ENCODE assay signal across 20 cellular contexts in the genomic region with DNA sequence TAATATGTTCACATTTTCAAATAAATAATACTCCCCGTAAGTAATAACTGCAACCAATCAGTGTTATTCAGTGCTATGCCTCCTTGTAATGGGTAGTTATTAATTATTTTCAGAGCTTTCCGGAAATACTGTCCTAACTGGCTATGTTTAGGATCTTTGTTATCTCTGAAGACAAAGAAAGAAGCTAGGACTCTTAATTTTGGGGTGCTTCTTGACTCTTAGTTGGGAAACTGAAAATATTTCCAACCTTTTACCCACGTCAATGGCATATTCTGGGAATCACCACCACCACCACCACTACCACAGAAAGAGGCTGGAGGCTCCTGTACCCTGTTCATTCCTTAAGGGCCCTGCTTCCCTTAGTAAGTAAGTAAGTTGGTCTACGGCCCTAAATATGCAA.
"Had no signal": no experiment of that assay in that cellular context is flagged by ENCODE, and none has a peak within 500 bp of the region (broad histone marks: within the 10 kb centered on the region; RNA-seq: fewer than 3 reads in every experiment).

No MANE protein-coding gene starts in this region.

- H3K27me3 Mint-ChIP-seq: stimulated activated naive B cell treated with anti-CD40 and anti-IgM and Interleukin-4, amounts not matched to agents 10 μg/mL and 1 μg/mL and 100 μg/mL, for 72 hours had no signal

- H3K36me3 Mint-ChIP-seq: activated naive CD4-positive, alpha-beta T cell treated with anti-CD3 and anti-CD28 coated beads, Interleukin-2, amount 50 U/mL, for 72 hours had no signal

- H3K36me3 ChIP-seq: uterus had no signal

- H3K9me3 ChIP-seq: tibial nerve, uterus had no signal

- DNase-seq: activated CD4-positive, alpha-beta T cell treated with anti-CD3 and anti-CD28 coated beads, Interleukin-2, amount 50 U/mL, for 1 hour; activated CD4-positive, CD25-positive, alpha-beta regulatory T cell; activated effector memory CD4-positive, alpha-beta T cell treated with Interleukin-2 at 50 U/mL for 16 hours; activated T-cell treated with anti-CD3 and anti-CD28 coated beads for 4 hours; amygdala; brain microvascular endothelial cell; cortex of kidney; effector CD8-positive, alpha-beta T cell; foreskin keratinocyte; glutamatergic neuron; midbrain; posterior cingulate gyrus; stimulated activated CD4-positive, alpha-beta T cell treated with anti-CD3 and anti-CD28 coated beads, Interleukin-2, amount 100 ng/mL, for 48 hours; stimulated activated naive B cell treated with anti-CD40 and anti-IgM and Interleukin-4, amounts not matched to agents 10 μg/mL and 1 μg/mL and 100 μg/mL, for 72 hours; substantia nigra; SW 1271; uterus had no signal

- H3K4me3 ChIP-seq: tibial nerve, uterus had no signal

- H3K4me1 ChIP-seq: tibial nerve, uterus had no signal

- H3K27ac ChIP-seq: brain microvascular endothelial cell, foreskin keratinocyte, tibial nerve had no signal

- H3K27me3 ChIP-seq: brain microvascular endothelial cell, foreskin keratinocyte, tibial nerve, uterus had no signal

- H3K27ac Mint-ChIP-seq: T-helper 2 cell treated with Interferon-gamma antibody and Interleukin-4, amounts not matched to agents 5 μg/mL and 100 μg/mL, for 36 hours had no signal

- H3K9me3 Mint-ChIP-seq: activated naive CD4-positive, alpha-beta T cell treated with anti-CD3 and anti-CD28 coated beads, Interleukin-2, amount 50 U/mL, for 72 hours; stimulated activated naive B cell treated with anti-CD40 and anti-IgM and Interleukin-4, amounts not matched to agents 10 μg/mL and 1 μg/mL and 100 μg/mL, for 72 hours; T-helper 2 cell treated with Interferon-gamma antibody and Interleukin-4, amounts not matched to agents 5 μg/mL and 100 μg/mL, for 36 hours had no signal

- H3K4me3 Mint-ChIP-seq: stimulated activated naive B cell treated with anti-CD40 and anti-IgM and Interleukin-4, amounts not matched to agents 10 μg/mL and 1 μg/mL and 100 μg/mL, for 72 hours; T-helper 2 cell treated with Interferon-gamma antibody and Interleukin-4, amounts not matched to agents 5 μg/mL and 100 μg/mL, for 36 hours had no signal

- ATAC-seq: activated naive CD4-positive, alpha-beta T cell treated with anti-CD3 and anti-CD28 coated beads, Interleukin-2, amount 50 U/mL, for 72 hours; foreskin keratinocyte; stimulated activated naive B cell treated with anti-CD40 and anti-IgM and Interleukin-4, amounts not matched to agents 10 μg/mL and 1 μg/mL and 100 μg/mL, for 72 hours had no signal
